In the genomic region with DNA sequence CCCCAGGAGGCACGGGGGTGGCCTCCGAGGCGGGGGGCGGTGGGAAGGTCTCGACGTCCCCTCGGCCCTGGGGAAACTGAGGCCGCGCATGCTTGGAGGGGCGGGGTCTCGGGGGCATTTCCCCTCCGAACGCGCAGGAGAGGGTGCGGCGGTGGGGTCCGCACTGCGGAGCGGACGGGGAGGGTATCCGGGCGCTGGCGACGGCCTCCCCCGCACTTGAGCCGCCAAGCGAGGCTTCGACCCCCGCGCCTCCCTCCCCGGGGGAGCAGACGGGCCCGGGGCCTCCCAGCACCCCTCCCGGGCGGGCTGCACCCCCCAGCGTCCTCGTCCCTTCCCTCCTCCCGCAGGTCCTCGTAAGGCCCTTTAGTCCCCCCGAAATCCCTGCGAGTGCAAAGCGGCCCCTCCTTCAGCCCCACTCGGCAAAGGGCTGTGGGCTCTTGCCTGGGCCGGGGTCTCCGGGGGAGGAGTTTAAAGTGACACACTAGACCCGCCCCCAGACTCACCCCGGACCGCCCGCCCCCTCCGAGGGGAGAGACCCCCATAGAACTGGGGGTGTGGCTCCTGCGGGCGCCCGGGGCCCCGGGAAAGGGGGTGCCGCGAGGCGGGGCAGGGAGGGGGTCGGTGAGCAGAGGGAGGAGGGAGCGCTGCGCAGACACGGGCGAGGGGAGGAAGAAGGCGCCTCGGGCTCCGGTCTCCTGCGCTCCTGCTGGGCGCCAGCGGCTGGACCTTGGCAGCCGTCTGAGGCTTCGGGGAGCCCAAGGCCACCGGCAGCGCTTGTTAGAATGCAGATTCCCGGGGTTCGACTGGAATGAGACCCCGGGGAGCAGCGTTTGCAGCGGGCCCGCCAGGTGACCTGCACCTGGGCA, we compare ENCODE assay signal across 9 cellular contexts. TPM values are rescaled to one million over a fixed set of nuclear protein-coding genes. Genes with fewer than 3 reads are reported as not detected.
DNase-seq lines count a peak whose midpoint lies in the region; ATAC-seq and TF ChIP-seq lines count a peak whose summit lies in the region.
"Had no signal": no experiment of that assay in that cellular context is flagged by ENCODE, and none has a peak within 500 bp of the region (broad histone marks: within the 10 kb centered on the region; RNA-seq: fewer than 3 reads in every experiment).

No MANE protein-coding gene starts in this region.

- H3K4me1 ChIP-seq in RWPE2 (ENCODE audit: insufficient read depth, poor library complexity, severe bottlenecking), result peaks cover 6% of the 10 kb centered on the region
- H3K4me1 ChIP-seq in hepatocyte (ENCODE audit: insufficient read depth), result peaks cover 25% of the 10 kb centered on the region
- peaks cover 5 to 37% of the 10 kb centered on the region in 2 donors for H3K4me1 ChIP-seq in left lung

- no peaks in the 10 kb centered on the region for H3K9me3 ChIP-seq in RWPE2 (ENCODE audit: severe bottlenecking)
- no peaks in the 10 kb centered on the region for H3K9me3 ChIP-seq in hepatocyte (ENCODE audit: low read depth)
- H3K9me3 ChIP-seq in left lung, result peaks cover 0 to 9% of the 10 kb centered on the region in 2 donors

- DNase-seq in H7, result peak; percentile 86
- DNase-seq in RWPE2 (ENCODE audit: low spot score), result no peak
- no peak for DNase-seq in hepatocyte (ENCODE audit: low spot score)
- no peak for DNase-seq in skeletal muscle cell (ENCODE audit: low read depth)
- DNase-seq in midbrain (lab: John Stamatoyannopoulos, UW), result no peak
- no peak for DNase-seq in stimulated activated CD4-positive, alpha-beta T cell treated with anti-CD3 and anti-CD28 coated beads, Interleukin-2, amount 100 ng/mL, for 48 hours
- no peak for DNase-seq in left lung
- DNase-seq: NCI-H2029 treated with DMSO at 0.1 percent for 48 hours had no signal

- 4% methylated on average over 8 of the region's 78 CpGs for WGBS in hepatocyte (ENCODE audit: low lambda C conversion rate, missing lambda C conversion rate)

- H3K36me3 ChIP-seq in H7 (replicated peaks; ENCODE audit: control insufficient read depth, insufficient read depth, low read length) (no peaks in the 10 kb centered on the region), RWPE2 (ENCODE audit: low read depth) (no peaks in the 10 kb centered on the region), hepatocyte (replicated peaks; ENCODE audit: insufficient read depth, low read depth) (no peaks in the 10 kb centered on the region), left lung (no peaks in the 10 kb centered on the region)

- H3K4me3 ChIP-seq in H7 (ENCODE audit: insufficient read depth, low read depth, low read length) (peak overlapping the region; percentile 40), RWPE2 (ENCODE audit: severe bottlenecking) (peak overlapping the region; percentile 27), hepatocyte (peak overlapping the region; percentile 13), skeletal muscle cell (ENCODE audit: low read depth, low read length) (peak overlapping the region; percentile 20), left lung (peak overlapping the region in 1 of 2 donors; percentile 36)

- no peaks in the 10 kb centered on the region for H3K79me2 ChIP-seq in hepatocyte

- intact Hi-C loops in left lung (cut with DNase I), result no loop called here

- H3K27me3 ChIP-seq in H7 (ENCODE audit: control insufficient read depth, insufficient read depth, low read length) (peaks cover 37% of the 10 kb centered on the region), RWPE2 (ENCODE audit: insufficient read depth, poor library complexity, severe bottlenecking) (peaks cover 44% of the 10 kb centered on the region), hepatocyte (peaks cover 56% of the 10 kb centered on the region), left lung (peaks cover 34 to 72% of the 10 kb centered on the region in 2 donors)

- no peaks in the 10 kb centered on the region for H3K9me2 ChIP-seq in hepatocyte (replicated peaks; ENCODE audit: insufficient read depth)

- H4K20me1 ChIP-seq in hepatocyte (ENCODE audit: insufficient read depth, poor library complexity, severe bottlenecking), result no peaks in the 10 kb centered on the region

- TF ChIP-seq CTCF in RWPE2 (IDR thresholded peaks at IDR 0.05; ENCODE audit: poor library complexity, severe bottlenecking) (no peak), hepatocyte (IDR thresholded peaks at IDR 0.05; ENCODE audit: poor library complexity) (no peak), left lung (IDR thresholded peaks at IDR 0.05) (no peak)

- ATAC-seq in RWPE2 (ENCODE audit: low read depth) (no peak), HG02759 (IDR thresholded peaks at IDR 0.05; ENCODE audit: unreplicated experiment) (no peak), left lung (no peak)

- no peak overlapping the region for H2AFZ ChIP-seq in hepatocyte

- H3K27ac ChIP-seq in RWPE2 (ENCODE audit: poor library complexity, severe bottlenecking), result no peak overlapping the region
- no peak overlapping the region for H3K27ac ChIP-seq in hepatocyte
- H3K27ac ChIP-seq in left lung, result no peak overlapping the region

- H3K4me2 ChIP-seq in hepatocyte, result peak overlapping the region; percentile 78

RNA-seq across cellular contexts. Expression of a gene that starts 0.6 kb away (rescaled TPM):
- 2.6 and 5.7 TPM in 2 replicates for total RNA-seq in H7 (2014; rRNA removed; shearing (Covaris generic))
- total RNA-seq in hepatocyte (1.8 and 3.0 TPM in 2 replicates), left lung (1 to 10 TPM; 2.6 to 6.0 TPM)
- 2.4 and 5.5 TPM in 2 replicates for polyA plus RNA-seq in hepatocyte

RNA-seq across cellular contexts. Expression of a gene that starts 17.6 kb away (rescaled TPM):
- 87.7 and 99.4 TPM in 2 replicates for total RNA-seq in H7 (2014; rRNA removed; shearing (Covaris generic))
- total RNA-seq in hepatocyte (65.5 and 73.0 TPM in 2 replicates), left lung (10 to 100 TPM; 46.3 to 57.0 TPM)
- polyA plus RNA-seq in hepatocyte, result 137 and 138 TPM in 2 replicates

RNA-seq across cellular contexts. Expression of a gene that starts 17.6 kb away (rescaled TPM):
- 16.2 and 21.5 TPM in 2 replicates for total RNA-seq in H7 (2014; rRNA removed; shearing (Covaris generic))
- 70.1 and 76.6 TPM in 2 replicates for total RNA-seq in hepatocyte
- polyA plus RNA-seq in hepatocyte, result 133 and 161 TPM in 2 replicates
- total RNA-seq in left lung, result 10 to 100 TPM; 74.2 to 97.4 TPM

RNA-seq across cellular contexts. Expression of a gene that starts 24.7 kb away (rescaled TPM):
- total RNA-seq in H7 (2014; rRNA removed; shearing (Covaris generic)), result 79.9 and 80.2 TPM in 2 replicates
- total RNA-seq in hepatocyte, result 76.0 and 78.8 TPM in 2 replicates
- 150 and 183 TPM in 2 replicates for polyA plus RNA-seq in hepatocyte
- 100 to 1,000 TPM in 1 of 2 donors, 10 to 100 TPM in 1; 89.0 to 111 TPM for total RNA-seq in left lung
